16 cellular contexts compared by ENCODE assay signal in genomic region chr7:128021361-128021760, GRCh38. TPM values are rescaled to one million over a fixed set of nuclear protein-coding genes. Genes with fewer than 3 reads are reported as not detected.
DNase-seq lines count a peak whose midpoint lies in the region; ATAC-seq, FAIRE-seq and TF ChIP-seq lines count a peak whose summit lies in the region.
"Had no signal": no experiment of that assay in that cellular context is flagged by ENCODE, and none has a peak within 500 bp of the region (broad histone marks: within the 10 kb centered on the region; RNA-seq: fewer than 3 reads in every experiment).

No MANE protein-coding gene starts in this region.

- H3K36me3 ChIP-seq in mucosa of descending colon (ENCODE audit: low read depth) (no peaks in the 10 kb centered on the region), HepG2 (replicated peaks in 1 of 2; ENCODE audit: control insufficient read depth in 1 of 2, insufficient read depth in 2 of 2, low read length in 2 of 2) (peaks cover 17 to 58% of the 10 kb centered on the region in 2 experiments), transverse colon (no peaks in the 10 kb centered on the region)

- no peak for TF ChIP-seq RAD21 in HepG2 (CRISPR knock-in tag; IDR thresholded peaks at IDR 0.05)

- no peak overlapping the region for H2AFZ ChIP-seq in HepG2 (ENCODE audit: low read length)

- DNase-seq in Calu3 (peak; percentile 25), LHCN-M2 (ENCODE audit: low read depth) (peak; percentile 33), dorsolateral prefrontal cortex (no peak), mucosa of descending colon (no peak), HepG2 (ENCODE audit: low spot score) (no peak), transverse colon (no peak), SW 1271 (lab: John Stamatoyannopoulos, UW) (no peak)
- DNase-seq: activated CD8-positive, alpha-beta memory T cell treated with anti-CD3 and anti-CD28 coated beads, Interleukin-2, amount 50 U/mL, for 4 hours; activated naive CD4-positive, alpha-beta T cell treated with anti-CD3 and anti-CD28 coated beads, Interleukin-2, amount 50 U/mL, for 16 hours; brain microvascular endothelial cell; NCI-H510A; stimulated activated CD4-positive, alpha-beta T cell treated with anti-CD3 and anti-CD28 coated beads, Interleukin-4, amount 100 ng/mL, for 1 hour; upper lobe of left lung had no signal

- POLR2A ChIA-PET in HepG2 (lab: Yijun Ruan, JAX) = no interaction called here

- H3K79me2 ChIP-seq in HepG2 (ENCODE audit: insufficient read depth, low read length) = no peaks in the 10 kb centered on the region

- no peaks in the 10 kb centered on the region for H3K36me3 Mint-ChIP-seq in Calu3 (ENCODE audit: insufficient read depth, unreplicated experiment)

- peak overlapping the region; percentile 57 for H3K27ac Mint-ChIP-seq in Calu3 (ENCODE audit: unreplicated experiment)
- H3K27ac Mint-ChIP-seq: T-helper 1 cell treated with Interleukin-12 subunit alpha and Interleukin-12 subunit beta and Interleukin-4 antibody, amounts not matched to agents 30 μg/mL and 1 μg/mL, for 36 hours had no signal

- CTCF ChIA-PET in Calu3 (lab: Charles Lee) = interaction anchor here (0.9 kb wide), 1 partner anchor 20 kb away, joined by 3 read pairs; no protein-coding TSS in a partner anchor
- CTCF ChIA-PET in HepG2 (lab: Yijun Ruan, JAX; ENCODE audit: low intra/inter-chr PET ratio, low total read pairs) = no interaction called here

- no peaks in the 10 kb centered on the region for H3K27me3 Mint-ChIP-seq in Calu3 (ENCODE audit: unreplicated experiment)

- H3K4me1 ChIP-seq in mucosa of descending colon (ENCODE audit: low read depth) (no peaks in the 10 kb centered on the region), HepG2 (ENCODE audit: insufficient read depth, low read length) (no peaks in the 10 kb centered on the region), transverse colon (peaks cover 0 to 6% (median 0%) of the 10 kb centered on the region in 4 donors)

- no peak overlapping the region for H3K4me3 ChIP-seq in dorsolateral prefrontal cortex
- H3K4me3 ChIP-seq in mucosa of descending colon = no peak overlapping the region
- H3K4me3 ChIP-seq in HepG2 (replicated peaks in 1 of 3; ENCODE audit: insufficient read depth in 1 of 3, low read depth in 2 of 3, low read length in 3 of 3) = no peak overlapping the region
- H3K4me3 ChIP-seq in transverse colon = no peak overlapping the region
- H3K4me3 ChIP-seq: upper lobe of left lung had no signal

- BruUV-seq in Calu3 (replicated peaks; lab: Mats Ljungman, UMichigan) (no TSS peak), HepG2 (replicated peaks; lab: Mats Ljungman, UMichigan) (no TSS peak)

- no peaks in the 10 kb centered on the region for H3K9me3 Mint-ChIP-seq in Calu3 (ENCODE audit: low read depth, unreplicated experiment)
- H3K9me3 Mint-ChIP-seq: T-helper 1 cell treated with Interleukin-12 subunit alpha and Interleukin-12 subunit beta and Interleukin-4 antibody, amounts not matched to agents 30 μg/mL and 1 μg/mL, for 36 hours had no signal

- FAIRE-seq in HepG2 (lab: Jason Lieb, UNC) = no peak

- TF ChIP-seq EP300 in HepG2 (IDR thresholded peaks at IDR 0.05; ENCODE audit: low read depth in 2 of 2, low read length in 2 of 2) = no peak
- TF ChIP-seq EP300 in HepG2 (CRISPR knock-in tag; IDR thresholded peaks at IDR 0.05; ENCODE audit: borderline replicate concordance) = no peak
- TF ChIP-seq EP300 in transverse colon (IDR thresholded peaks at IDR 0.05; ENCODE audit: low read depth) = no peak

- ATAC-seq in mucosa of descending colon = peak; percentile 27
- no peak for ATAC-seq in HG03139 (IDR thresholded peaks at IDR 0.05; ENCODE audit: unreplicated experiment)
- ATAC-seq in HepG2 = no peak
- ATAC-seq: activated CD4-positive, CD25-positive, alpha-beta regulatory T cell treated with anti-CD3 and anti-CD28 coated beads, Interleukin-2, amount 50 U/mL, for 24 hours had no signal

- H3K4me1 Mint-ChIP-seq in Calu3 (ENCODE audit: low read depth, unreplicated experiment) = peaks cover 45% of the 10 kb centered on the region

- intact Hi-C loops in Calu3 (cut with micrococcal nuclease; ENCODE audit: unreplicated experiment) = loop anchor here (10.0 kb wide), 1 partner anchor 317 kb away; no protein-coding TSS in a partner anchor
- intact Hi-C loops in dorsolateral prefrontal cortex (cut with DNase I) = no loop called here
- intact Hi-C loops in mucosa of descending colon (cut with DNase I, micrococcal nuclease) = no loop called here
- intact Hi-C loops in HepG2 (cut with micrococcal nuclease; ENCODE audit: unreplicated experiment) = no loop called here
- intact Hi-C loops in transverse colon (cut with DNase I; ENCODE audit: low total_unique reads) = no loop called here

- in situ Hi-C loops in HepG2 (cut with HindIII; ENCODE audit: extremely low pct_ligation_motif_present, low pct_unique_long_range_greater_than_20kb) (no loop called here), transverse colon (cut with MboI; ENCODE audit: low pct_ligation_motif_present in 1 of 4, low pct_unique_long_range_greater_than_20kb in 1 of 4, low sequenced_read_pairs in 3 of 4) (no loop called here)

- H3K4me2 ChIP-seq in HepG2 (ENCODE audit: low read depth, low read length) = no peak overlapping the region

- H3K27me3 ChIP-seq in dorsolateral prefrontal cortex = no peaks in the 10 kb centered on the region
- no peaks in the 10 kb centered on the region for H3K27me3 ChIP-seq in HepG2 (ENCODE audit: control insufficient read depth in 1 of 2, insufficient read depth in 2 of 2, low read length in 2 of 2)
- no peaks in the 10 kb centered on the region for H3K27me3 ChIP-seq in transverse colon
- H3K27me3 ChIP-seq: brain microvascular endothelial cell, upper lobe of left lung had no signal

- peak overlapping the region in 43 of 59 donors; percentile 1 to 88 (median 51) for H3K27ac ChIP-seq in dorsolateral prefrontal cortex
- no peak overlapping the region for H3K27ac ChIP-seq in HepG2 (ENCODE audit: extremely low read length, insufficient read depth, low read length)
- H3K27ac ChIP-seq in transverse colon = no peak overlapping the region
- H3K27ac ChIP-seq: brain microvascular endothelial cell, upper lobe of left lung had no signal

- no peak overlapping the region for H3K4me3 Mint-ChIP-seq in Calu3 (ENCODE audit: low read depth, unreplicated experiment)
- H3K4me3 Mint-ChIP-seq: T-helper 1 cell treated with Interleukin-12 subunit alpha and Interleukin-12 subunit beta and Interleukin-4 antibody, amounts not matched to agents 30 μg/mL and 1 μg/mL, for 36 hours had no signal

- TF ChIP-seq POLR2A in HepG2 (IDR thresholded peaks at IDR 0.05; ENCODE audit: insufficient read depth in 1 of 2, low read depth in 2 of 2, low read length in 2 of 2) = no peak
- no peak for TF ChIP-seq POLR2A in transverse colon (IDR thresholded peaks at IDR 0.05)

- H3K9ac ChIP-seq in HepG2 (ENCODE audit: insufficient read depth, low read depth, low read length) = no peak overlapping the region

- H3K9me3 ChIP-seq in mucosa of descending colon = no peaks in the 10 kb centered on the region
- H3K9me3 ChIP-seq in HepG2 (ENCODE audit: low read length) = no peaks in the 10 kb centered on the region
- no peaks in the 10 kb centered on the region for H3K9me3 ChIP-seq in transverse colon
- H3K9me3 ChIP-seq: upper lobe of left lung had no signal

- 95% methylated on average over 2 of the region's 2 CpGs for WGBS in HepG2 (ENCODE audit: low lambda C conversion rate)
- 98 to 100% methylated on average over 1 to 2 of the region's 2 CpGs for WGBS in transverse colon (ENCODE audit: low coverage in 1 of 2), 2 donors

- TF ChIP-seq CTCF in Calu3 (IDR thresholded peaks at IDR 0.05; ENCODE audit: unreplicated experiment) = no peak
- TF ChIP-seq CTCF in dorsolateral prefrontal cortex (IDR thresholded peaks at IDR 0.05 in 54 of 56, conservative IDR thresholded peaks at IDR 0.05 in 2 of 56; ENCODE audit: low read depth in 1 of 56, partially characterized antibody in 56 of 56) = no peak
- no peak for TF ChIP-seq CTCF in mucosa of descending colon (IDR thresholded peaks at IDR 0.05)
- no peak for TF ChIP-seq CTCF in HepG2 (CRISPR knock-in tag; IDR thresholded peaks at IDR 0.05)
- TF ChIP-seq CTCF in transverse colon (IDR thresholded peaks at IDR 0.05) = no peak

- H4K20me1 ChIP-seq in HepG2 (ENCODE audit: insufficient read depth, low read length) = 0 out of 2 replicates have a peak, but pooled peaks cover 2% of the 10 kb centered on the region

TF ChIP-seq in HepG2, 621 proteins besides CTCF, POLR2A, EP300 and RAD21 (continues in another document):
- TF ChIP-seq ZNF354B (CRISPR knock-in tag; IDR thresholded peaks at IDR 0.05) (no peak), ETV5 (CRISPR knock-in tag; IDR thresholded peaks at IDR 0.05; ENCODE audit: borderline replicate concordance) (no peak)

RNA-seq across cellular contexts. Expression of gene LRRC4, which starts 9.9 kb away (rescaled TPM):
- total RNA-seq in Calu3 (2022) = not detected in 2 replicates
- total RNA-seq in LHCN-M2 (2014; rRNA removed) = 0.38 and 0.98 TPM in 2 replicates
- polyA plus RNA-seq in LHCN-M2 (2012) = 2.0 TPM
- 100 to 1,000 TPM in 88 of 120 experiments, 10 to 100 TPM in 32; 44.8 to 204 (median 116) TPM for total RNA-seq in dorsolateral prefrontal cortex
- total RNA-seq in mucosa of descending colon = 1 to 10 TPM in 2 of 3 donors, under 1 TPM in 1; 0.26 to 7.6 (median 1.1) TPM
- not detected in 2 replicates for total RNA-seq in HepG2 (2016; rRNA removed; fragmentation: Illumina TruSeq; extraction: Trizol)
- total RNA-seq in HepG2 (2016; cell fraction: cytosol; rRNA removed; fragmentation: Illumina TruSeq; extraction: Trizol; ENCODE audit: low read depth) = not detected in 2 replicates
- not detected in 2 replicates for total RNA-seq in HepG2 (2016; cell fraction: insoluble cytoplasmic fraction; rRNA removed; fragmentation: Illumina TruSeq; extraction: Trizol)
- total RNA-seq in HepG2 (2016; cell fraction: membrane; rRNA removed; fragmentation: Illumina TruSeq; extraction: Trizol) = not detected in 2 replicates
- total RNA-seq in HepG2 (2016; cell fraction: nucleus; rRNA removed; fragmentation: Illumina TruSeq; extraction: Trizol) = not detected in 2 replicates
- not detected in 2 replicates for polyA plus RNA-seq in HepG2 (2011; rRNA removed)
- polyA plus RNA-seq in HepG2 (2011; cell fraction: cytosol; rRNA removed) = not detected in 2 replicates
- not detected in 2 replicates for polyA plus RNA-seq in HepG2 (2011; cell fraction: nucleus; rRNA removed)
- 0.08 and 0.23 TPM in 2 replicates for polyA plus RNA-seq in HepG2 (2012)
- not detected in 2 replicates for polyA plus RNA-seq in HepG2 (2016; cell fraction: cytosol; fragmentation: Illumina TruSeq; extraction: Trizol; ENCODE audit: low read depth)
- polyA plus RNA-seq in HepG2 (2016; cell fraction: insoluble cytoplasmic fraction; fragmentation: Illumina TruSeq; extraction: Trizol; ENCODE audit: low read depth) = not detected in 2 replicates
- polyA plus RNA-seq in HepG2 (2016; cell fraction: membrane; fragmentation: Illumina TruSeq; extraction: Trizol; ENCODE audit: low read depth) = not detected in 2 replicates
- polyA plus RNA-seq in HepG2 (2016; cell fraction: nucleus; fragmentation: Illumina TruSeq; extraction: Trizol; ENCODE audit: insufficient read depth, low read depth) = not detected in 2 replicates
- polyA minus RNA-seq in HepG2 (2011; rRNA and poly(A)+ RNA removed; ENCODE audit: low replicate concordance) = not detected in 2 replicates
- not detected in 2 replicates for polyA minus RNA-seq in HepG2 (2011; cell fraction: cytosol; rRNA and poly(A)+ RNA removed)
- polyA minus RNA-seq in HepG2 (2011; cell fraction: nucleus; rRNA and poly(A)+ RNA removed) = not detected in 2 replicates
- 1 to 10 TPM in 2 of 4 donors, under 1 TPM in 2; 0.20 to 1.2 (median 0.96) TPM for total RNA-seq in transverse colon

Comparison
In these comparisons a context has a peak if more than half of its experiments do, and no peak if none do; other contexts are left out.
1. DNase-seq: peak in Calu3 (single experiment) and LHCN-M2 (single experiment); none in dorsolateral prefrontal cortex (0 of 10), mucosa of descending colon (0 of 3), HepG2 (single experiment), transverse colon (single experiment) and SW 1271 (0 of 2).
2. H3K27ac ChIP-seq: peak in dorsolateral prefrontal cortex (43 of 59); none in HepG2 (single experiment) and transverse colon (0 of 4).
3. RNA of gene LRRC4, which starts 9.9 kb away (total RNA-seq): 44.8 to 204 TPM in dorsolateral prefrontal cortex; 0.26 to 7.6 TPM in mucosa of descending colon, 0.20 to 1.2 TPM in transverse colon, 0.38 to 0.98 TPM in LHCN-M2, not detected in Calu3 and not detected in HepG2; every median in the first group is over 4 times any median in the second.